Comparison of ENCODE assay signal across 20 cellular contexts in genomic region chr20:33229843-33230242, GRCh38. TPM values are rescaled to one million over a fixed set of nuclear protein-coding genes. Genes with fewer than 3 reads are reported as not detected.
A peak's percentile ranks its signal among the peaks of the same experiment; 100 is the strongest.
DNase-seq lines count a peak whose midpoint lies in the region; ATAC-seq and TF ChIP-seq lines count a peak whose summit lies in the region.
"Had no signal": no experiment of that assay in that cellular context is flagged by ENCODE, and none has a peak within 500 bp of the region (broad histone marks: within the 10 kb centered on the region; RNA-seq: fewer than 3 reads in every experiment).

No MANE protein-coding gene starts in this region.

- no peak overlapping the region for H3K27ac ChIP-seq in DND-41 (ENCODE audit: low read length)
- H3K27ac ChIP-seq: PC-9, SJCRH30 had no signal

- DNase-seq in SIG-M5 treated with dmso at 0.1 percent for 504 hours (lab: John Stamatoyannopoulos, UW; ENCODE audit: unreplicated experiment) (peak; percentile 43), SIG-M5 (lab: John Stamatoyannopoulos, UW) (no peak), DND-41 (peak; percentile 35), NOMO-1 treated with DMSO at 0.1 percent for 48 hours (lab: John Stamatoyannopoulos, UW; ENCODE audit: unreplicated experiment) (peak; percentile 34), immature natural killer cell (peak; percentile 42 to 49 (median 46)), pons (ENCODE audit: low spot score) (no peak)
- DNase-seq in activated effector memory CD4-positive, alpha-beta T cell treated with anti-CD3 and anti-CD28 coated beads, Interleukin-2, amount 50 U/mL, for 16 hours: no peak
- DNase-seq: activated T-cell treated with anti-CD3 and anti-CD28 coated beads, Interleukin-2, amount 50 U/mL, for 1 hour; Calu3; dermis blood vessel endothelial cell; kidney glomerular epithelial cell; mesendoderm; naive thymus-derived CD8-positive, alpha-beta T cell; NCI-H1092; NCI-H524; PC-9; SJCRH30 had no signal

- H3K9me3 ChIP-seq in DND-41 (ENCODE audit: insufficient read depth, low read length, severe bottlenecking): no peaks in the 10 kb centered on the region
- H3K9me3 ChIP-seq: SJCRH30 had no signal

- TF ChIP-seq CTCF in DND-41 (IDR thresholded peaks at IDR 0.05; ENCODE audit: borderline replicate concordance, extremely low read depth, low read length, poor library complexity, severe bottlenecking): no peak

- no peaks in the 10 kb centered on the region for H3K79me2 ChIP-seq in DND-41 (ENCODE audit: insufficient read depth, low read length)

- H3K4me1 Mint-ChIP-seq in immature natural killer cell: peaks cover 20 to 22% of the 10 kb centered on the region in 2 donors

- H2AFZ ChIP-seq in DND-41 (ENCODE audit: low read depth, low read length): no peak overlapping the region
- H2AFZ ChIP-seq: PC-9 had no signal

- ATAC-seq in DND-41 (ENCODE audit: insufficient read depth, low read depth) (peak; percentile 58; the same call in 2 of the 3 replicates), HG03159 (IDR thresholded peaks at IDR 0.05; ENCODE audit: unreplicated experiment) (no peak)
- ATAC-seq: naive thymus-derived CD8-positive, alpha-beta T cell had no signal

- no peaks in the 10 kb centered on the region for H3K36me3 Mint-ChIP-seq in immature natural killer cell

- no peaks in the 10 kb centered on the region for H3K9me3 Mint-ChIP-seq in immature natural killer cell
- H3K9me3 Mint-ChIP-seq: naive thymus-derived CD8-positive, alpha-beta T cell had no signal

- no peaks in the 10 kb centered on the region; the same call in 1 of the 2 replicates for H4K20me1 ChIP-seq in DND-41 (ENCODE audit: insufficient read depth, low read length)

- H3K27me3 ChIP-seq in DND-41 (ENCODE audit: insufficient read depth, low read length, poor library complexity): peaks cover 18% of the 10 kb centered on the region

- no peaks in the 10 kb centered on the region for H3K4me1 ChIP-seq in DND-41 (ENCODE audit: insufficient read depth, low read length)
- H3K4me1 ChIP-seq: SJCRH30 had no signal

- no peak overlapping the region for H3K4me3 ChIP-seq in DND-41 (ENCODE audit: low read depth in 1 of 2, low read length in 2 of 2)
- H3K4me3 ChIP-seq: PC-9, SJCRH30 had no signal

- peak overlapping the region; percentile 13 to 68 (median 25) for H3K4me3 Mint-ChIP-seq in immature natural killer cell
- H3K4me3 Mint-ChIP-seq: naive thymus-derived CD8-positive, alpha-beta T cell had no signal

- peaks cover 1 to 7% (median 2%) of the 10 kb centered on the region in 3 donors for H3K27me3 Mint-ChIP-seq in immature natural killer cell (ENCODE audit: low read depth in 3 of 3)

- peak overlapping the region; percentile 19 to 84 (median 46) for H3K27ac Mint-ChIP-seq in immature natural killer cell
- H3K27ac Mint-ChIP-seq: naive thymus-derived CD8-positive, alpha-beta T cell had no signal

- no peak overlapping the region for H3K4me2 ChIP-seq in DND-41 (ENCODE audit: insufficient read depth, low read length)
- H3K4me2 ChIP-seq: PC-9 had no signal

- H3K36me3 ChIP-seq in DND-41 (ENCODE audit: insufficient read depth, low read length): no peaks in the 10 kb centered on the region
- H3K36me3 ChIP-seq: SJCRH30 had no signal

- no peak overlapping the region for H3K9ac ChIP-seq in DND-41 (ENCODE audit: low read depth, low read length)

RNA-seq across cellular contexts. Expression of gene BPIFA1, which starts 6.0 kb away (rescaled TPM):
- polyA plus RNA-seq in immature natural killer cell: not detected
- polyA plus RNA-seq: BJ; naive thymus-derived CD8-positive, alpha-beta T cell; urinary bladder had no signal

RNA-seq across cellular contexts. Expression of gene BPIFA3, which starts 12.7 kb away (rescaled TPM):
- not detected for polyA plus RNA-seq in immature natural killer cell
- polyA plus RNA-seq: BJ; naive thymus-derived CD8-positive, alpha-beta T cell; urinary bladder had no signal

RNA-seq across cellular contexts. Expression of gene BPIFB1, which starts 53.2 kb away (rescaled TPM):
- polyA plus RNA-seq in immature natural killer cell: not detected
- polyA plus RNA-seq: BJ; naive thymus-derived CD8-positive, alpha-beta T cell; urinary bladder had no signal

Comparison
In these comparisons a context has a peak if more than half of its experiments do, and no peak if none do; other contexts are left out.
1. DNase-seq: peak in SIG-M5 treated with dmso at 0.1 percent for 504 hours (single experiment), DND-41 (single experiment), NOMO-1 treated with DMSO at 0.1 percent for 48 hours (single experiment) and immature natural killer cell (3 of 3); none in SIG-M5 (single experiment), pons (single experiment) and activated effector memory CD4-positive, alpha-beta T cell treated with anti-CD3 and anti-CD28 coated beads, Interleukin-2, amount 50 U/mL, for 16 hours (single experiment).